In the genomic region with DNA sequence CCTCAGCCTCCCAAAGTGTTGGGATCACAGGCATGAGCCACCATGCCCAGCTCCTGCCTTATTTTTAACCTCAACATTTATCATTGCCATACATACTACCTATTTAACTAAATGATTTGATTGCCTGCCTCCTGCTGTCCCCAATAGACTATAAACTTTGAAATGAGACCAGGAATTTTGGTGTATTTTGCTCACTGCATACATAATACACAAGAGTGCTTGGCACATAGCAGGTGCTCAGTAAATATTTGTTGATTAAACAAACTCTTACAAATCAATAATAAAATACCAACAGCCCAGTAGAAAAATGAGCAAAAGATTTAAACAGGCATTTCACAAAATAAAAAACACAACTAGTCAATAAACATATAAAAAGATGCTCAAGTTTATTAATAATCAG, we compare ENCODE assay signal across 18 cellular contexts. TPM values are rescaled to one million over a fixed set of nuclear protein-coding genes. Genes with fewer than 3 reads are reported as not detected.
DNase-seq lines count a peak whose midpoint lies in the region; ATAC-seq and TF ChIP-seq lines count a peak whose summit lies in the region.
"Had no signal": no experiment of that assay in that cellular context is flagged by ENCODE, and none has a peak within 500 bp of the region (broad histone marks: within the 10 kb centered on the region; RNA-seq: fewer than 3 reads in every experiment).

No MANE protein-coding gene starts in this region.

- H3K9me3 ChIP-seq in right lobe of liver = no peaks in the 10 kb centered on the region
- H3K9me3 ChIP-seq: BLaER1, HAP-1 had no signal

- peaks cover 0 to 6% (median 2%) of the 10 kb centered on the region in 4 donors for H3K4me1 ChIP-seq in right lobe of liver
- H3K4me1 ChIP-seq: BLaER1, HAP-1 had no signal

- peaks cover 0 to 42% of the 10 kb centered on the region in 2 donors for H3K27me3 ChIP-seq in right lobe of liver
- H3K27me3 ChIP-seq: BLaER1 had no signal

- H3K36me3 ChIP-seq in right lobe of liver = no peaks in the 10 kb centered on the region
- H3K36me3 ChIP-seq: BLaER1, HAP-1 had no signal

- H3K4me1 Mint-ChIP-seq in activated naive CD8-positive, alpha-beta T cell treated with anti-CD3 and anti-CD28 coated beads for 36 hours = no peaks in the 10 kb centered on the region
- H3K4me1 Mint-ChIP-seq in activated naive CD8-positive, alpha-beta T cell treated with anti-CD3 and anti-CD28 coated beads, Interleukin-2, amount 50 U/mL, for 24 hours = no peaks in the 10 kb centered on the region
- H3K4me1 Mint-ChIP-seq: B cell; CD14-positive monocyte; CD8-positive, alpha-beta memory T cell had no signal

- DNase-seq in activated naive CD8-positive, alpha-beta T cell treated with anti-CD3 and anti-CD28 coated beads for 36 hours = no peak
- no peak for DNase-seq in activated naive CD8-positive, alpha-beta T cell treated with anti-CD3 and anti-CD28 coated beads, Interleukin-2, amount 50 U/mL, for 24 hours
- DNase-seq in LNCaP clone FGC (ENCODE audit: low read depth) = peak; percentile 80
- DNase-seq in right lobe of liver = no peak
- DNase-seq in GM13977 (ENCODE audit: low spot score) = no peak
- DNase-seq: CD4-positive, alpha-beta T cell; CD8-positive, alpha-beta memory T cell; DMS53; DMS79 treated with DMSO at 0.1 percent for 48 hours; GF-D8; GOT3; HFFc6 had no signal

- no peaks in the 10 kb centered on the region for H3K9me3 Mint-ChIP-seq in activated naive CD8-positive, alpha-beta T cell treated with anti-CD3 and anti-CD28 coated beads for 36 hours
- no peaks in the 10 kb centered on the region for H3K9me3 Mint-ChIP-seq in activated naive CD8-positive, alpha-beta T cell treated with anti-CD3 and anti-CD28 coated beads, Interleukin-2, amount 50 U/mL, for 24 hours
- H3K9me3 Mint-ChIP-seq: CD4-positive, alpha-beta T cell; CD8-positive, alpha-beta memory T cell; HFFc6 had no signal

- H3K27me3 Mint-ChIP-seq in activated naive CD8-positive, alpha-beta T cell treated with anti-CD3 and anti-CD28 coated beads for 36 hours = peaks cover 35% of the 10 kb centered on the region
- H3K27me3 Mint-ChIP-seq in activated naive CD8-positive, alpha-beta T cell treated with anti-CD3 and anti-CD28 coated beads, Interleukin-2, amount 50 U/mL, for 24 hours = peaks cover 13% of the 10 kb centered on the region

- TF ChIP-seq CTCF in LNCaP clone FGC (IDR thresholded peaks at IDR 0.05; ENCODE audit: control insufficient read depth, extremely low read depth, insufficient read depth) = no peak
- TF ChIP-seq CTCF in right lobe of liver (IDR thresholded peaks at IDR 0.05) = peak in 1 of 4 donors; percentile 5
- no peak for TF ChIP-seq CTCF in GM13977 (IDR thresholded peaks at IDR 0.05; ENCODE audit: extremely low read depth, insufficient read depth, missing control alignments)

- H3K27ac Mint-ChIP-seq in activated naive CD8-positive, alpha-beta T cell treated with anti-CD3 and anti-CD28 coated beads for 36 hours = peak overlapping the region; percentile 22
- no peak overlapping the region for H3K27ac Mint-ChIP-seq in activated naive CD8-positive, alpha-beta T cell treated with anti-CD3 and anti-CD28 coated beads, Interleukin-2, amount 50 U/mL, for 24 hours
- H3K27ac Mint-ChIP-seq: B cell; CD14-positive monocyte; CD4-positive, alpha-beta T cell; HFFc6 had no signal

- H3K27ac ChIP-seq in right lobe of liver = no peak overlapping the region
- H3K27ac ChIP-seq: 22Rv1, BLaER1 had no signal

- ATAC-seq in activated naive CD8-positive, alpha-beta T cell treated with anti-CD3 and anti-CD28 coated beads, Interleukin-2, amount 50 U/mL, for 24 hours = no peak
- ATAC-seq in right lobe of liver (peak; percentile 91 to 96 (median 94)), HG03469 (IDR thresholded peaks at IDR 0.05; ENCODE audit: unreplicated experiment) (no peak)

- in situ Hi-C loops in GM13977 (cut with MboI; ENCODE audit: low pct_unique_long_range_greater_than_20kb, low sequenced_read_pairs, unreplicated experiment) = no loop called here

- intact Hi-C loops in right lobe of liver (cut with DNase I) = no loop called here

- no peak overlapping the region for H3K4me3 ChIP-seq in LNCaP clone FGC (ENCODE audit: low read depth, low read length)
- no peak overlapping the region for H3K4me3 ChIP-seq in right lobe of liver
- H3K4me3 ChIP-seq: BLaER1, HAP-1 had no signal

- TF ChIP-seq POLR2A in right lobe of liver (IDR thresholded peaks at IDR 0.05) = no peak

- H3K36me3 Mint-ChIP-seq in activated naive CD8-positive, alpha-beta T cell treated with anti-CD3 and anti-CD28 coated beads for 36 hours = no peaks in the 10 kb centered on the region
- H3K36me3 Mint-ChIP-seq in activated naive CD8-positive, alpha-beta T cell treated with anti-CD3 and anti-CD28 coated beads, Interleukin-2, amount 50 U/mL, for 24 hours (ENCODE audit: low read depth) = no peaks in the 10 kb centered on the region
- H3K36me3 Mint-ChIP-seq: CD14-positive monocyte had no signal

- H3K4me3 Mint-ChIP-seq in activated naive CD8-positive, alpha-beta T cell treated with anti-CD3 and anti-CD28 coated beads for 36 hours = no peak overlapping the region
- H3K4me3 Mint-ChIP-seq in activated naive CD8-positive, alpha-beta T cell treated with anti-CD3 and anti-CD28 coated beads, Interleukin-2, amount 50 U/mL, for 24 hours = no peak overlapping the region
- H3K4me3 Mint-ChIP-seq: B cell; CD4-positive, alpha-beta T cell; CD8-positive, alpha-beta memory T cell; HFFc6 had no signal

RNA-seq across cellular contexts. Expression of a gene that starts 49.5 kb away (rescaled TPM):
- total RNA-seq in activated naive CD8-positive, alpha-beta T cell treated with anti-CD3 and anti-CD28 coated beads for 36 hours = 10 to 100 TPM; 24.8 to 29.7 TPM
- 10 to 100 TPM in 5 of 6 experiments, 1 to 10 TPM in 1; 9.2 to 17.1 (median 10.4) TPM for total RNA-seq in right lobe of liver

Comparison
In these comparisons a context has a peak if more than half of its experiments do, and no peak if none do; other contexts are left out.
1. ATAC-seq: peak in right lobe of liver (4 of 4); none in activated naive CD8-positive, alpha-beta T cell treated with anti-CD3 and anti-CD28 coated beads, Interleukin-2, amount 50 U/mL, for 24 hours (single experiment) and HG03469 (single experiment).